In the genomic region with DNA sequence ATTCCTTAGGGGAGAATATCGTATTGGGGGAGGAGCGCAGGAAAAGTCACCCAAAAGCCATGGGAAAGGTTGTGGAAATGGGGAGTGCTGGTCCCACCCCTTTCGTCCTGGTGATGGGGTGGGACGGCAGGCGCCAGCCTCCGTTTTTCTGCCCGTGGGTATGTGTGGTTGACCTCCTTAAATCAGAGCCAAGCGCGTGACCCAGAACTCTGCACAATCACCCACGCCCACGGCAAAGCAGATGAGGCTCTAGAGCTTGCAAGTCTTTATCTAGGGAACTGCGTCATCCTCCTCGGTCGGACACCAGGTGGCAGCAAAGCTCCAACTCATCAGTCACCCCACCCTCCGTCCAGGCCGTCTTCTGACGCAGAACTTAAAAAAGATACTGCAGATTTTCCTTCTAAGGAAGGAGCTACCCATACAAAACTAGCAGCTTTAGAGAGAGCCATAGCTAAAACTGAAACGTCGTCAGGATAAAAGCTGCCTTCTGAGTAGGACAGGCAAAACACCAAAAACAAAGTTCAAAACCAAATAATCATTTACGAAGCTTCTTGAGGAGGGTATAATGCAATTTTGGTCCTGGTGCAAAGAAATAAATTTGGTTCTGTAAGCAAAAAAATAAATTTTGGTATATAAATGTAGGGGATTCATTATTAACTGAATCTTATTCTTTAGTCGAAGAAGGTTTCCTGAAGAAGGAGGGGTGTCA, we compare ENCODE assay signal across 8 cellular contexts.
A peak's percentile ranks its signal among the peaks of the same experiment; 100 is the strongest.
DNase-seq lines count a peak whose midpoint lies in the region; ATAC-seq and TF ChIP-seq lines count a peak whose summit lies in the region.

No MANE protein-coding gene starts in this region.

- ATAC-seq in HG02852 (IDR thresholded peaks at IDR 0.05; ENCODE audit: unreplicated experiment) (peak; percentile 98), T-helper 17 cell (peak; percentile 100), right cardiac atrium (peak; percentile 97 to 99)

- no peak overlapping the region for H3K4me3 ChIP-seq in right cardiac atrium (ENCODE audit: low read length)

- no peak overlapping the region for H3K4me3 Mint-ChIP-seq in T-helper 17 cell

- H3K27ac ChIP-seq in right cardiac atrium (ENCODE audit: low read length) = no peak overlapping the region

- peaks cover 2% of the 10 kb centered on the region for H3K36me3 Mint-ChIP-seq in T-helper 17 cell (ENCODE audit: low read depth)

- 11% methylated on average over 21 of the region's 21 CpGs for WGBS in right cardiac atrium

- H3K27me3 Mint-ChIP-seq in T-helper 17 cell = no peaks in the 10 kb centered on the region

- peaks cover 3% of the 10 kb centered on the region for H3K4me1 ChIP-seq in right cardiac atrium (ENCODE audit: control insufficient read depth, insufficient read depth, low read length)

- H3K27me3 ChIP-seq in right cardiac atrium (ENCODE audit: control insufficient read depth, insufficient read depth) = no peaks in the 10 kb centered on the region

- H3K27ac Mint-ChIP-seq in T-helper 17 cell = peak overlapping the region; percentile 93

- DNase-seq in NCI-H146 (lab: John Stamatoyannopoulos, UW) = peak; percentile 77
- DNase-seq in T-helper 17 cell = peak; percentile 70 to 77 (median 74)
- DNase-seq in amniotic stem cell (lab: John Stamatoyannopoulos, UW) = peak; percentile 70
- peak; percentile 88 to 95 (median 94) for DNase-seq in right cardiac atrium
- peak; percentile 78 for DNase-seq in renal cortical epithelial cell (ENCODE audit: low read depth)
- DNase-seq in HuH-7.5 (ENCODE audit: low spot score) = no peak

- TF ChIP-seq CTCF in GM12874 (IDR thresholded peaks at IDR 0.05; ENCODE audit: insufficient read depth, low read depth, low read length) = peak; percentile 77

- peaks cover 26% of the 10 kb centered on the region for H3K4me1 Mint-ChIP-seq in T-helper 17 cell

- intact Hi-C loops in right cardiac atrium (cut with DNase I) = loop anchor here in 3 of 4 donors (5.0 to 10.0 kb wide), 3 partner anchors 230 to 1012 kb away; no protein-coding TSS in a partner anchor

- H3K9me3 ChIP-seq in T-helper 17 cell (ENCODE audit: control insufficient read depth, low read length, poor library complexity, severe bottlenecking) (no peaks in the 10 kb centered on the region), right cardiac atrium (ENCODE audit: control insufficient read depth, low read length) (no peaks in the 10 kb centered on the region)
